17 cellular contexts compared by ENCODE assay signal in genomic region chr1:109726728-109727127, GRCh38. TPM values are rescaled to one million over a fixed set of nuclear protein-coding genes. Genes with fewer than 3 reads are reported as not detected.
DNase-seq lines count a peak whose midpoint lies in the region; ATAC-seq and TF ChIP-seq lines count a peak whose summit lies in the region.
"Had no signal": no experiment of that assay in that cellular context is flagged by ENCODE, and none has a peak within 500 bp of the region (broad histone marks: within the 10 kb centered on the region; RNA-seq: fewer than 3 reads in every experiment).

No MANE protein-coding gene starts in this region.

- no peak overlapping the region for H3K4ac ChIP-seq in H9 (ENCODE audit: low read depth, low read length)

- H3T11ph ChIP-seq in H9 (ENCODE audit: low read length) = no peak overlapping the region

- no peak overlapping the region for H3K4me3 ChIP-seq in SK-N-MC
- H3K4me3 ChIP-seq: BLaER1 treated with 17β-estradiol and CSF1 and Interleukin-3, amounts not matched to agents 10 nM and 100 nM; GM23338 had no signal

- ATAC-seq in stimulated activated naive B cell treated with anti-CD40 and anti-IgM and Interleukin-4, amounts not matched to agents 10 μg/mL and 1 μg/mL and 100 μg/mL, for 72 hours (replicated peaks) = no peak
- ATAC-seq: GM23338 had no signal

- H2BK5ac ChIP-seq in H9 (ENCODE audit: insufficient read length, low read length) = no peak overlapping the region

- H3K79me2 ChIP-seq in H9 (ENCODE audit: insufficient read depth, low read length) = no peaks in the 10 kb centered on the region

- TF ChIP-seq CTCF in nephron (IDR thresholded peaks at IDR 0.05; ENCODE audit: unreplicated experiment in 3 of 3) (no peak), H9 (conservative IDR thresholded peaks at IDR 0.05) (no peak)

- no peak overlapping the region for H4K8ac ChIP-seq in H9 (replicated peaks; ENCODE audit: insufficient read length, low read depth, low read length)

- no peak overlapping the region for H3K23ac ChIP-seq in H9 (ENCODE audit: insufficient read length, low read depth, low read length)

- H2BK15ac ChIP-seq in H9 (ENCODE audit: low read depth, low read length) = no peak overlapping the region

- H3K79me1 ChIP-seq in H9 (ENCODE audit: insufficient read depth, low read depth, low read length, poor library complexity, severe bottlenecking) = no peaks in the 10 kb centered on the region

- H2BK120ac ChIP-seq in H9 (ENCODE audit: low read depth, low read length, poor library complexity, severe bottlenecking) = no peak overlapping the region

- no peak overlapping the region for H3K18ac ChIP-seq in H9 (ENCODE audit: insufficient read length, low read depth, low read length)

- H3K4me1 Mint-ChIP-seq in nephron (peaks cover 22% of the 10 kb centered on the region), H9 (peaks cover 9 to 22% of the 10 kb centered on the region in 2 experiments; a peak in 3 of 4 replicates)
- H3K4me1 Mint-ChIP-seq in stimulated activated naive B cell treated with anti-CD40 and anti-IgM and Interleukin-4, amounts not matched to agents 10 μg/mL and 1 μg/mL and 100 μg/mL, for 72 hours = no peaks in the 10 kb centered on the region
- H3K4me1 Mint-ChIP-seq: CD4-positive, CD25-positive, alpha-beta regulatory T cell had no signal

- no CpG with 5 or more reads among the region's 6 CpGs for WGBS in H9 (ENCODE audit: extremely low coverage, insufficient read length, low lambda C conversion rate)

- H3K27ac ChIP-seq in SK-N-MC = peak overlapping the region; percentile 74
- H3K27ac ChIP-seq in H9 (ENCODE audit: insufficient read length, low read depth, low read length) = no peak overlapping the region
- H3K27ac ChIP-seq: BLaER1 treated with 17β-estradiol and CSF1 and Interleukin-3, amounts not matched to agents 10 nM and 100 nM; KMS-11 had no signal

- H2BK20ac ChIP-seq in H9 (ENCODE audit: low read depth, low read length, poor library complexity, severe bottlenecking) = no peak overlapping the region

- no peak overlapping the region for H3K4me2 ChIP-seq in H9 (ENCODE audit: insufficient read depth, insufficient read length, low read length)
- H3K4me2 ChIP-seq: BLaER1 treated with 17β-estradiol and CSF1 and Interleukin-3, amounts not matched to agents 10 nM and 100 nM; GM23338; KMS-11 had no signal

- H3K23me2 ChIP-seq in H9 (ENCODE audit: insufficient read length, low read depth, low read length, poor library complexity, severe bottlenecking) = no peaks in the 10 kb centered on the region

- H3K27me3 ChIP-seq in H9 (ENCODE audit: insufficient read depth, low read length) = no peaks in the 10 kb centered on the region
- H3K27me3 ChIP-seq: BLaER1 treated with 17β-estradiol and CSF1 and Interleukin-3, amounts not matched to agents 10 nM and 100 nM had no signal

- H3K56ac ChIP-seq in H9 (ENCODE audit: insufficient read length, low read depth, low read length) = no peak overlapping the region

- no peak overlapping the region for H3K9ac ChIP-seq in SK-N-MC (ENCODE audit: insufficient read length)
- H3K9ac ChIP-seq in H9 (ENCODE audit: extremely low read depth, insufficient read length, low read length) = no peak overlapping the region
- H3K9ac ChIP-seq: BLaER1 treated with 17β-estradiol and CSF1 and Interleukin-3, amounts not matched to agents 10 nM and 100 nM; KMS-11 had no signal

- H2AFZ ChIP-seq in H9 (ENCODE audit: low read length) = no peak overlapping the region
- H2AFZ ChIP-seq: GM23338 had no signal

- H3K4me1 ChIP-seq in H9 (ENCODE audit: insufficient read depth, low read length) = no peaks in the 10 kb centered on the region

- H3K4me3 Mint-ChIP-seq in nephron (no peak overlapping the region), H9 (no peak overlapping the region)
- no peak overlapping the region for H3K4me3 Mint-ChIP-seq in stimulated activated naive B cell treated with anti-CD40 and anti-IgM and Interleukin-4, amounts not matched to agents 10 μg/mL and 1 μg/mL and 100 μg/mL, for 72 hours
- H3K4me3 Mint-ChIP-seq: CD4-positive, CD25-positive, alpha-beta regulatory T cell; GM23338 had no signal

- H3K36me3 Mint-ChIP-seq in nephron (ENCODE audit: low read depth) (no peaks in the 10 kb centered on the region), H9 (ENCODE audit: insufficient read depth in 1 of 3, low read depth in 3 of 3) (peaks cover 0 to 5% (median 4%) of the 10 kb centered on the region in 3 experiments; a peak in 4 of 7 replicates)
- H3K36me3 Mint-ChIP-seq in stimulated activated naive B cell treated with anti-CD40 and anti-IgM and Interleukin-4, amounts not matched to agents 10 μg/mL and 1 μg/mL and 100 μg/mL, for 72 hours = peaks cover 0 to 3% of the 10 kb centered on the region in 2 donors
- H3K36me3 Mint-ChIP-seq: CD4-positive, CD25-positive, alpha-beta regulatory T cell had no signal

- no peak overlapping the region for H4K5ac ChIP-seq in H9 (ENCODE audit: insufficient read length, low read depth, low read length)

- H4K20me1 ChIP-seq in H9 (ENCODE audit: control insufficient read depth, insufficient read depth, insufficient read length) = no peaks in the 10 kb centered on the region
- H4K20me1 ChIP-seq: BLaER1 treated with 17β-estradiol and CSF1 and Interleukin-3, amounts not matched to agents 10 nM and 100 nM had no signal

- H3K9me3 ChIP-seq in SK-N-MC (ENCODE audit: low read depth, low read length) = no peaks in the 10 kb centered on the region
- peaks cover 11% of the 10 kb centered on the region for H3K9me3 ChIP-seq in H9 (ENCODE audit: control insufficient read depth, low read depth, low read length)

- H3K27ac Mint-ChIP-seq in nephron = peak overlapping the region; percentile 12 to 78 (median 73)
- H3K27ac Mint-ChIP-seq in stimulated activated naive B cell treated with anti-CD40 and anti-IgM and Interleukin-4, amounts not matched to agents 10 μg/mL and 1 μg/mL and 100 μg/mL, for 72 hours = peak overlapping the region; percentile 26
- no peak overlapping the region for H3K27ac Mint-ChIP-seq in H9
- H3K27ac Mint-ChIP-seq: CD4-positive, CD25-positive, alpha-beta regulatory T cell; GM23338 had no signal

- no peak for DNase-seq in SK-N-MC (ENCODE audit: low read depth, low spot score)
- DNase-seq in stimulated activated naive B cell treated with anti-CD40 and anti-IgM and Interleukin-4, amounts not matched to agents 10 μg/mL and 1 μg/mL and 100 μg/mL, for 72 hours = no peak
- DNase-seq in kidney tubule cell (ENCODE audit: low spot score) = no peak
- DNase-seq in H9 = no peak
- DNase-seq in GF-D8 (lab: John Stamatoyannopoulos, UW) = no peak
- DNase-seq: AML-193; Calu3; CD4-positive, CD25-positive, alpha-beta regulatory T cell; DMS 273 treated with DMSO at 0.1 percent for 48 hours; DMS79; H7 had no signal

- H3K27me3 Mint-ChIP-seq in nephron (ENCODE audit: low read depth) = peaks cover 5% of the 10 kb centered on the region
- H3K27me3 Mint-ChIP-seq in stimulated activated naive B cell treated with anti-CD40 and anti-IgM and Interleukin-4, amounts not matched to agents 10 μg/mL and 1 μg/mL and 100 μg/mL, for 72 hours = peaks cover 0 to 10% of the 10 kb centered on the region in 2 donors
- H3K27me3 Mint-ChIP-seq in H9 (ENCODE audit: low read depth) = peaks cover 22% of the 10 kb centered on the region

- no peak overlapping the region for H4K91ac ChIP-seq in H9 (ENCODE audit: insufficient read length, low read depth, low read length)

- no peak overlapping the region for H2AK5ac ChIP-seq in H9 (ENCODE audit: insufficient read length, low read length)

- H3K14ac ChIP-seq in H9 (ENCODE audit: insufficient read depth, low read length) = no peak overlapping the region

- H2BK12ac ChIP-seq in H9 (ENCODE audit: insufficient read length, low read depth, low read length) = no peak overlapping the region

- H3K36me3 ChIP-seq in SK-N-MC (ENCODE audit: insufficient read depth, low read length) = no peaks in the 10 kb centered on the region
- H3K36me3 ChIP-seq: BLaER1 treated with 17β-estradiol and CSF1 and Interleukin-3, amounts not matched to agents 10 nM and 100 nM had no signal

- H3K9me3 Mint-ChIP-seq in nephron = no peaks in the 10 kb centered on the region
- H3K9me3 Mint-ChIP-seq in stimulated activated naive B cell treated with anti-CD40 and anti-IgM and Interleukin-4, amounts not matched to agents 10 μg/mL and 1 μg/mL and 100 μg/mL, for 72 hours = no peaks in the 10 kb centered on the region
- H3K9me3 Mint-ChIP-seq in H9 = peaks cover 10 to 17% of the 10 kb centered on the region in 2 experiments
- H3K9me3 Mint-ChIP-seq: CD4-positive, CD25-positive, alpha-beta regulatory T cell had no signal

RNA-seq across cellular contexts. Expression of gene GSTM3, which starts 14.1 kb away (rescaled TPM):
- total RNA-seq in H9 (2021) = 2.7 and 3.5 TPM in 2 replicates
- total RNA-seq: HT-29 had no signal

RNA-seq across cellular contexts. Expression of gene GSTM5, which starts 14.7 kb away (rescaled TPM):
- total RNA-seq in H9 (2021) = not detected in 2 replicates
- total RNA-seq: Calu3; CD4-positive, CD25-positive, alpha-beta regulatory T cell; H7; HT-29 had no signal

RNA-seq across cellular contexts. Expression of gene EPS8L3, which starts 37.0 kb away (rescaled TPM):
- not detected in 2 replicates for total RNA-seq in H9 (2021)
- total RNA-seq: CD4-positive, CD25-positive, alpha-beta regulatory T cell; G401; GM23338; H7 had no signal

RNA-seq across cellular contexts. Expression of gene GSTM1, which starts 39.1 kb away (rescaled TPM):
- total RNA-seq in H9 (2021) = 19.5 and 20.7 TPM in 2 replicates
- total RNA-seq: G401, GM23338, H7, HT-29 had no signal

RNA-seq across cellular contexts. Expression of gene GSTM2, which starts 58.9 kb away (rescaled TPM):
- 14.9 and 15.3 TPM in 2 replicates for total RNA-seq in H9 (2021)
- total RNA-seq: HT-29 had no signal

Comparison
In these comparisons a context has a peak if more than half of its experiments do, and no peak if none do; other contexts are left out.
1. H3K27ac Mint-ChIP-seq: peak in nephron (3 of 3) and stimulated activated naive B cell treated with anti-CD40 and anti-IgM and Interleukin-4, amounts not matched to agents 10 μg/mL and 1 μg/mL and 100 μg/mL, for 72 hours (single experiment); none in H9 (0 of 3).